1 cellular context compared by ENCODE assay signal in the genomic region with DNA sequence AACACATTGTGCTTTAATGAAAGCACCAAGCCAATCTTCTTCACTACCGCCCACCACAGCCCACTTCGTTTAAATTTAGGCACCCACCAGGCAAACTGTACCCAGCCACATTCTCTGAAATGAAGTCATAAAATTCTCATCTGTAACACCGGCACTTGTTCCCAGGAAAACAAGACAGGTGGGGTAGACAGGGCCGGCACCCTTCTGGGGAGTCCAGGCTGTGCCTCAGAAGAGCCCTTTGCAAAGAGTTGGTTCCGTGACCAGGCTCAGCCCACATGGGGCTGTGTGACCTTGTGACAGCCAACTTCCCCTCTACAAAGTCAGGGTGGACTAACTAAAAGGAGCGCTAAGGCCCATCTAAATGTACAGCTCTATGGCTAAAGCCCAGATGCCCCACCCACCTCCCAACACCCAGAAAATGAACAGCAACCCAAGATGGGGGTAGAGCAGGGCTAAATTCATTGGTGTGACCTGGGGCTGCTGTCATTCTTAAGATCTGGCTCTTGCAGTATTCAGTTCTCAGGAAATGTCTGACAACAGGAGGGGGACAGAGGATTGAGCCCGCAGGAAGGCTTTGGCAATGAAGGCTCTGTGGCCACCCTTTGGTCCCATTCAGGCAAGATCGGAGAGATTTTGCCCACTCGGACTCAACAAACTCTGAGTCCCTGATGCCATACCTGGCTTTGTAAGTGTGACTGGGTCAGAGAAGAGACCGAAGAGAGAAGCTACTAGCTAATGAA.
TF ChIP-seq lines count a peak whose summit lies in the region.

No MANE protein-coding gene starts in this region.

TF ChIP-seq in GM23338, 12 proteins besides CTCF, POLR2A, EP300 and RAD21 (continued from another document):
- no peak for TF ChIP-seq ETS1 (IDR thresholded peaks at IDR 0.05)
- TF ChIP-seq, protein P1, sequence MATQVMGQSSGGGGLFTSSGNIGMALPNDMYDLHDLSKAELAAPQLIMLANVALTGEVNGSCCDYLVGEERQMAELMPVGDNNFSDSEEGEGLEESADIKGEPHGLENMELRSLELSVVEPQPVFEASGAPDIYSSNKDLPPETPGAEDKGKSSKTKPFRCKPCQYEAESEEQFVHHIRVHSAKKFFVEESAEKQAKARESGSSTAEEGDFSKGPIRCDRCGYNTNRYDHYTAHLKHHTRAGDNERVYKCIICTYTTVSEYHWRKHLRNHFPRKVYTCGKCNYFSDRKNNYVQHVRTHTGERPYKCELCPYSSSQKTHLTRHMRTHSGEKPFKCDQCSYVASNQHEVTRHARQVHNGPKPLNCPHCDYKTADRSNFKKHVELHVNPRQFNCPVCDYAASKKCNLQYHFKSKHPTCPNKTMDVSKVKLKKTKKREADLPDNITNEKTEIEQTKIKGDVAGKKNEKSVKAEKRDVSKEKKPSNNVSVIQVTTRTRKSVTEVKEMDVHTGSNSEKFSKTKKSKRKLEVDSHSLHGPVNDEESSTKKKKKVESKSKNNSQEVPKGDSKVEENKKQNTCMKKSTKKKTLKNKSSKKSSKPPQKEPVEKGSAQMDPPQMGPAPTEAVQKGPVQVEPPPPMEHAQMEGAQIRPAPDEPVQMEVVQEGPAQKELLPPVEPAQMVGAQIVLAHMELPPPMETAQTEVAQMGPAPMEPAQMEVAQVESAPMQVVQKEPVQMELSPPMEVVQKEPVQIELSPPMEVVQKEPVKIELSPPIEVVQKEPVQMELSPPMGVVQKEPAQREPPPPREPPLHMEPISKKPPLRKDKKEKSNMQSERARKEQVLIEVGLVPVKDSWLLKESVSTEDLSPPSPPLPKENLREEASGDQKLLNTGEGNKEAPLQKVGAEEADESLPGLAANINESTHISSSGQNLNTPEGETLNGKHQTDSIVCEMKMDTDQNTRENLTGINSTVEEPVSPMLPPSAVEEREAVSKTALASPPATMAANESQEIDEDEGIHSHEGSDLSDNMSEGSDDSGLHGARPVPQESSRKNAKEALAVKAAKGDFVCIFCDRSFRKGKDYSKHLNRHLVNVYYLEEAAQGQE (IDR thresholded peaks at IDR 0.05; ENCODE audit: unreplicated experiment) = no peak
- no peak for TF ChIP-seq ZNF114 (CRISPR knock-in tag; IDR thresholded peaks at IDR 0.05)
- TF ChIP-seq POLR2AphosphoS5 (IDR thresholded peaks at IDR 0.05; ENCODE audit: low read depth) = no peak
- TF ChIP-seq ZNF462 (CRISPR knock-in tag; IDR thresholded peaks at IDR 0.05) = no peak
- no peak for TF ChIP-seq NANOG (IDR thresholded peaks at IDR 0.05; ENCODE audit: borderline replicate concordance)
- no peak for TF ChIP-seq JUNB (IDR thresholded peaks at IDR 0.05; ENCODE audit: unreplicated experiment)
- no peak for TF ChIP-seq CREB1 (CRISPR knock-in tag; IDR thresholded peaks at IDR 0.05; ENCODE audit: low read depth)
